Comparison of ENCODE assay signal across 15 cellular contexts in the genomic region with DNA sequence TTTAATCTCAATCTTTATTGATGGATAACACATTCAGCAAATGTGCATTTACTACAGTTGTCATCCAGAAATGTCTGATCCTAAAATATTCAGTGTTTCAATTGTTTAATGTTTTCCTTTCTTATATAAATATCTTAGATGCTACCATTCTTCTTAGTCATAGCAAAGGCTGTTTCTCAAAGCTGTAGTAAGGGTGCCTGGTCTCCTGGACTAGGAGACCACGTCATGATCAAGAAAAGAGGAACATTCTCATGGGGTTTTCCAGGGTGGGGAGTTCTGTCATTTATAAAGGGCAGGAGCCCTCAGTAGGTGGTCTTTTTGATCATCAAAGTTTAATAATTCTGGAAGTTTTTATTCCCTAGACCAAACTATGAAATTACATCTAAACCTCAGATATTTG.
DNase-seq lines count a peak whose midpoint lies in the region; ATAC-seq and TF ChIP-seq lines count a peak whose summit lies in the region.
"Had no signal": no experiment of that assay in that cellular context is flagged by ENCODE, and none has a peak within 500 bp of the region (broad histone marks: within the 10 kb centered on the region; RNA-seq: fewer than 3 reads in every experiment).

No MANE protein-coding gene starts in this region.

- 70% methylated on average over 1 of the region's 1 CpG for WGBS in right cardiac atrium

- no peaks in the 10 kb centered on the region for H4K20me1 ChIP-seq in osteoblast (ENCODE audit: insufficient read depth, low read length)
- H4K20me1 ChIP-seq: BLaER1 treated with 17β-estradiol and CSF1 and Interleukin-3, amounts not matched to agents 10 nM and 100 nM had no signal

- no peak for TF ChIP-seq CTCF in left ventricle myocardium inferior (IDR thresholded peaks at IDR 0.05; ENCODE audit: borderline replicate concordance)
- no peak for TF ChIP-seq CTCF in astrocyte of the spinal cord (IDR thresholded peaks at IDR 0.05; ENCODE audit: low read depth, low read length)
- TF ChIP-seq CTCF in osteoblast (IDR thresholded peaks at IDR 0.05; ENCODE audit: extremely low read depth, low read depth, low read length): no peak

- H3K9me3 ChIP-seq in left ventricle myocardium inferior (replicated peaks) (peaks cover 25% of the 10 kb centered on the region), right cardiac atrium (ENCODE audit: control insufficient read depth, low read length) (no peaks in the 10 kb centered on the region), osteoblast (ENCODE audit: low read depth, low read length) (peaks cover 2% of the 10 kb centered on the region)

- H3K27ac ChIP-seq in left ventricle myocardium inferior (replicated peaks): peak overlapping the region; percentile 31
- H3K27ac ChIP-seq in right cardiac atrium (ENCODE audit: low read length): no peak overlapping the region
- no peak overlapping the region for H3K27ac ChIP-seq in osteoblast (ENCODE audit: low read depth, low read length)
- H3K27ac ChIP-seq: 22Rv1; BLaER1 treated with 17β-estradiol and CSF1 and Interleukin-3, amounts not matched to agents 10 nM and 100 nM; HL-60 had no signal

- H3K79me2 ChIP-seq in osteoblast (ENCODE audit: insufficient read depth, low read length): no peaks in the 10 kb centered on the region

- in situ Hi-C loops in astrocyte of the spinal cord (cut with HindIII; ENCODE audit: low sequenced_read_pairs): no loop called here

- H3K36me3 ChIP-seq in left ventricle myocardium inferior (no peaks in the 10 kb centered on the region), osteoblast (ENCODE audit: insufficient read depth, low read length) (no peaks in the 10 kb centered on the region)
- H3K36me3 ChIP-seq: BLaER1 treated with 17β-estradiol and CSF1 and Interleukin-3, amounts not matched to agents 10 nM and 100 nM had no signal

- H3K4me3 ChIP-seq in left ventricle myocardium inferior (no peak overlapping the region), right cardiac atrium (ENCODE audit: low read length) (no peak overlapping the region), astrocyte of the spinal cord (ENCODE audit: low read depth, low read length) (no peak overlapping the region), osteoblast (ENCODE audit: insufficient read depth, low read length) (no peak overlapping the region)
- H3K4me3 ChIP-seq: BLaER1 treated with 17β-estradiol and CSF1 and Interleukin-3, amounts not matched to agents 10 nM and 100 nM had no signal

- no peaks in the 10 kb centered on the region for H3K27me3 ChIP-seq in left ventricle myocardium inferior (ENCODE audit: low read depth)
- H3K27me3 ChIP-seq in right cardiac atrium (ENCODE audit: control insufficient read depth, insufficient read depth): no peaks in the 10 kb centered on the region
- H3K27me3 ChIP-seq in osteoblast (ENCODE audit: insufficient read depth, low read length): no peaks in the 10 kb centered on the region
- H3K27me3 ChIP-seq: BLaER1 treated with 17β-estradiol and CSF1 and Interleukin-3, amounts not matched to agents 10 nM and 100 nM had no signal

- H3K4me1 ChIP-seq in left ventricle myocardium inferior (no peaks in the 10 kb centered on the region), right cardiac atrium (ENCODE audit: control insufficient read depth, insufficient read depth, low read length) (no peaks in the 10 kb centered on the region), osteoblast (ENCODE audit: insufficient read depth, low read length) (peaks cover 3% of the 10 kb centered on the region)
- H3K4me1 ChIP-seq: BLaER1 treated with 17β-estradiol and CSF1 and Interleukin-3, amounts not matched to agents 10 nM and 100 nM had no signal

- ATAC-seq in right cardiac atrium (no peak), HG03159 (IDR thresholded peaks at IDR 0.05; ENCODE audit: unreplicated experiment) (no peak), GM18873 (IDR thresholded peaks at IDR 0.05; ENCODE audit: low FRiP score, unreplicated experiment) (no peak)

- DNase-seq in left ventricle myocardium inferior (no peak), right cardiac atrium (no peak), astrocyte of the spinal cord (ENCODE audit: low read depth, low spot score) (peak; percentile 70), osteoblast (ENCODE audit: insufficient read length, low spot score, missing footprints) (peak; percentile 50), HT-29 (ENCODE audit: low spot score) (no peak)
- DNase-seq: CD4-positive, CD25-positive, alpha-beta regulatory T cell; DMS53; HCEC 1CT; HFFc6; KBM-7 had no signal

- H3K4me2 ChIP-seq in osteoblast (ENCODE audit: insufficient read depth, low read length): no peak overlapping the region
- H3K4me2 ChIP-seq: BLaER1 treated with 17β-estradiol and CSF1 and Interleukin-3, amounts not matched to agents 10 nM and 100 nM had no signal

- H2AFZ ChIP-seq in osteoblast (ENCODE audit: low read length): no peak overlapping the region

- intact Hi-C loops in left ventricle myocardium inferior (cut with micrococcal nuclease) (no loop called here), right cardiac atrium (cut with DNase I) (no loop called here)

Comparison
In these comparisons a context has a peak if more than half of its experiments do, and no peak if none do; other contexts are left out.
1. DNase-seq: peak in astrocyte of the spinal cord (single experiment) and osteoblast (single experiment); none in left ventricle myocardium inferior (single experiment), right cardiac atrium (0 of 3) and HT-29 (single experiment).